ENCODE assay signal across 17 cellular contexts in the genomic region with DNA sequence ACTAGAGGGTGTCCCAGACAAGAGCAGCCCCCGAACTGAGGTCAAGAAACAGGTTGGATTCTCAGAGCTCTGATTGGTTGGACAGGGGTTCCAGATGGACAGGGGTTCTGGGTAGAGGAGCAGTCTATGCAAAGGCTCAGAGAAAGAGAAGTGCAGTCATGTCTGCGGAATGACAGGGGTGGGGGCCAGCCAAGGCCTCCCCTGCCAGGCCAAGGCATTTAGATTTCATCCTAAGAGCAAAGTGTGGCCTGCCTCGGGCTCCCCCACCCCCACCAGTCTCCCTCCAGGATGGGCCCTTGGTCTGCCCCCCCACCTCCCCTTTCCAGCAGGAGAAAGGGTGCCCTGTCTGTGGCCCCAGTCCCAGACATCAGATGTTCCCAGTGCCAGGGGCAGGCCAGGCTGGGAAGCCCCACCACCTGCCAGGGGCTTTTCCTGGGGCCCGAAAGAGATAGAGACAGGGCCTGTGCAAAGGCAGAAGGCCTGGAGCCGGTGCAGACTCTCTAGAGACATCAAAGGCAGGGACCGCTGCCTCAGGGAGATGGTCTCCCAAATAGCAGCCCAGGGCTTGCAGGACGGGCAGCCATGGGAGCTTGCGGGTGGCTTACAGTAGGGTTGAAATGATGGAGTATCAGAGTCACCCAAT.
DNase-seq lines count a peak whose midpoint lies in the region; ATAC-seq and TF ChIP-seq lines count a peak whose summit lies in the region.
"Had no signal": no experiment of that assay in that cellular context is flagged by ENCODE, and none has a peak within 500 bp of the region (broad histone marks: within the 10 kb centered on the region; RNA-seq: fewer than 3 reads in every experiment).

No MANE protein-coding gene starts in this region.

- peaks cover 5% of the 10 kb centered on the region for H3K4me1 Mint-ChIP-seq in T-helper 1 cell treated with Interleukin-12 subunit alpha and Interleukin-12 subunit beta and Interleukin-4 antibody, amounts not matched to agents 30 μg/mL and 1 μg/mL, for 36 hours (ENCODE audit: low read depth)
- H3K4me1 Mint-ChIP-seq in stimulated activated effector memory CD8-positive, alpha-beta T cell treated with anti-CD3 and anti-CD28 coated beads, Interleukin-12 subunit alpha, Interleukin-12 subunit beta, amount 100 ng/mL, for 72 hours, result no peaks in the 10 kb centered on the region
- H3K4me1 Mint-ChIP-seq: CD4-positive, CD25-positive, alpha-beta regulatory T cell had no signal

- DNase-seq in T-helper 1 cell, result no peak
- peak; percentile 57 for DNase-seq in islet precursor cell
- DNase-seq in stimulated activated effector memory CD8-positive, alpha-beta T cell treated with anti-CD3 and anti-CD28 coated beads, Interleukin-12 subunit alpha, Interleukin-12 subunit beta, amount 100 ng/mL, for 72 hours (ENCODE audit: low spot score in 2 of 2), result no peak
- DNase-seq in amygdala (lab: John Stamatoyannopoulos, UW), result no peak
- DNase-seq in NCI-H345 (lab: John Stamatoyannopoulos, UW), result no peak
- no peak for DNase-seq in stimulated activated naive CD8-positive, alpha-beta T cell treated with anti-CD3 and anti-CD28 coated beads, Interleukin-15, Interleukin-2, amounts not matched to agents 100 U/mL and 50 U/mL, for 24 hours
- DNase-seq: activated CD4-positive, alpha-beta memory T cell treated with anti-CD3 and anti-CD28 coated beads for 36 hours; CD4-positive, CD25-positive, alpha-beta regulatory T cell; NCI-H446; NK-92 treated with Interleukin-12 subunit alpha and Interleukin-12 subunit beta, amount 100 ng/mL, for 24 hours; stimulated activated CD4-positive, alpha-beta T cell treated with anti-CD3 and anti-CD28 coated beads, Interleukin-4, amount 100 ng/mL, for 24 hours had no signal

- peak overlapping the region; percentile 44; the same call in 1 of the 2 replicates for H3K27ac ChIP-seq in VCaP
- H3K27ac ChIP-seq: esophagus muscularis mucosa, suprapubic skin had no signal

- peak overlapping the region; percentile 22 for H3K27ac Mint-ChIP-seq in T-helper 1 cell treated with Interleukin-12 subunit alpha and Interleukin-12 subunit beta and Interleukin-4 antibody, amounts not matched to agents 30 μg/mL and 1 μg/mL, for 36 hours
- peak overlapping the region; percentile 41 for H3K27ac Mint-ChIP-seq in stimulated activated effector memory CD8-positive, alpha-beta T cell treated with anti-CD3 and anti-CD28 coated beads, Interleukin-12 subunit alpha, Interleukin-12 subunit beta, amount 100 ng/mL, for 72 hours
- H3K27ac Mint-ChIP-seq: activated CD4-positive, alpha-beta memory T cell treated with anti-CD3 and anti-CD28 coated beads for 36 hours; activated naive CD8-positive, alpha-beta T cell had no signal

- H3K36me3 Mint-ChIP-seq in T-helper 1 cell treated with Interleukin-12 subunit alpha and Interleukin-12 subunit beta and Interleukin-4 antibody, amounts not matched to agents 30 μg/mL and 1 μg/mL, for 36 hours (ENCODE audit: low read depth), result no peaks in the 10 kb centered on the region
- no peaks in the 10 kb centered on the region for H3K36me3 Mint-ChIP-seq in stimulated activated effector memory CD8-positive, alpha-beta T cell treated with anti-CD3 and anti-CD28 coated beads, Interleukin-12 subunit alpha, Interleukin-12 subunit beta, amount 100 ng/mL, for 72 hours
- H3K36me3 Mint-ChIP-seq: activated CD4-positive, alpha-beta memory T cell treated with anti-CD3 and anti-CD28 coated beads for 36 hours; activated naive CD8-positive, alpha-beta T cell; CD4-positive, CD25-positive, alpha-beta regulatory T cell had no signal

- ATAC-seq in stimulated activated effector memory CD8-positive, alpha-beta T cell treated with anti-CD3 and anti-CD28 coated beads, Interleukin-12 subunit alpha, Interleukin-12 subunit beta, amount 100 ng/mL, for 72 hours, result no peak
- ATAC-seq in stimulated activated naive CD8-positive, alpha-beta T cell treated with anti-CD3 and anti-CD28 coated beads, Interleukin-15, Interleukin-2, amounts not matched to agents 100 U/mL and 50 U/mL, for 24 hours, result no peak

- TF ChIP-seq CTCF in VCaP (conservative IDR thresholded peaks at IDR 0.05), result no peak

- no peak overlapping the region for H3K4me3 Mint-ChIP-seq in T-helper 1 cell treated with Interleukin-12 subunit alpha and Interleukin-12 subunit beta and Interleukin-4 antibody, amounts not matched to agents 30 μg/mL and 1 μg/mL, for 36 hours
- no peak overlapping the region for H3K4me3 Mint-ChIP-seq in stimulated activated effector memory CD8-positive, alpha-beta T cell treated with anti-CD3 and anti-CD28 coated beads, Interleukin-12 subunit alpha, Interleukin-12 subunit beta, amount 100 ng/mL, for 72 hours
- H3K4me3 Mint-ChIP-seq: activated CD4-positive, alpha-beta memory T cell treated with anti-CD3 and anti-CD28 coated beads for 36 hours; activated naive CD8-positive, alpha-beta T cell; CD4-positive, CD25-positive, alpha-beta regulatory T cell; naive thymus-derived CD4-positive, alpha-beta T cell had no signal

- no peaks in the 10 kb centered on the region for H3K27me3 Mint-ChIP-seq in T-helper 1 cell treated with Interleukin-12 subunit alpha and Interleukin-12 subunit beta and Interleukin-4 antibody, amounts not matched to agents 30 μg/mL and 1 μg/mL, for 36 hours (ENCODE audit: low read depth)
- H3K27me3 Mint-ChIP-seq: activated CD4-positive, alpha-beta memory T cell treated with anti-CD3 and anti-CD28 coated beads for 36 hours; activated naive CD8-positive, alpha-beta T cell; naive thymus-derived CD4-positive, alpha-beta T cell had no signal

- no peaks in the 10 kb centered on the region for H3K9me3 Mint-ChIP-seq in T-helper 1 cell treated with Interleukin-12 subunit alpha and Interleukin-12 subunit beta and Interleukin-4 antibody, amounts not matched to agents 30 μg/mL and 1 μg/mL, for 36 hours
- no peaks in the 10 kb centered on the region for H3K9me3 Mint-ChIP-seq in stimulated activated effector memory CD8-positive, alpha-beta T cell treated with anti-CD3 and anti-CD28 coated beads, Interleukin-12 subunit alpha, Interleukin-12 subunit beta, amount 100 ng/mL, for 72 hours
- H3K9me3 Mint-ChIP-seq: activated CD4-positive, alpha-beta memory T cell treated with anti-CD3 and anti-CD28 coated beads for 36 hours; naive thymus-derived CD4-positive, alpha-beta T cell had no signal
